ENCODE assay signal across 8 cellular contexts in genomic region chr2:128473175-128474013, GRCh38.
A peak's percentile ranks its signal among the peaks of the same experiment; 100 is the strongest.
DNase-seq lines count a peak whose midpoint lies in the region; ATAC-seq and TF ChIP-seq lines count a peak whose summit lies in the region.

No MANE protein-coding gene starts in this region.

- TF ChIP-seq CTCF in fibroblast of pulmonary artery (IDR thresholded peaks at IDR 0.05; ENCODE audit: low read length, missing control alignments) (no peak), MM.1S (IDR thresholded peaks at IDR 0.05; ENCODE audit: low read length) (no peak)

- no peak overlapping the region for H2AFZ ChIP-seq in MM.1S (ENCODE audit: low read length)

- H3F3A ChIP-seq in MM.1S (ENCODE audit: insufficient read depth, low read length) = no peaks in the 10 kb centered on the region

- H3K27me3 ChIP-seq in MM.1S (replicated peaks; ENCODE audit: insufficient read depth, low read length) = no peaks in the 10 kb centered on the region

- H3K4me1 Mint-ChIP-seq in T-cell = peaks cover 5 to 12% (median 5%) of the 10 kb centered on the region in 3 donors

- peak overlapping the region in 1 of 3 donors; percentile 63 for H3K4me3 Mint-ChIP-seq in T-cell

- no peaks in the 10 kb centered on the region for H3K4me1 ChIP-seq in MM.1S (ENCODE audit: low read length)

- peaks cover 6 to 31% of the 10 kb centered on the region in 2 donors for H3K27me3 Mint-ChIP-seq in T-cell

- H3K27ac ChIP-seq in MM.1S (ENCODE audit: low read length) = no peak overlapping the region

- H3K4me2 ChIP-seq in MM.1S (ENCODE audit: low read depth, low read length) = no peak overlapping the region

- POLR2A ChIA-PET in T-cell (lab: Charles Lee) = no interaction called here

- H3K79me2 ChIP-seq in MM.1S (ENCODE audit: low read length) = no peaks in the 10 kb centered on the region

- no peaks in the 10 kb centered on the region for H4K20me1 ChIP-seq in MM.1S (ENCODE audit: insufficient read depth, low read length)

- no peaks in the 10 kb centered on the region for H3K36me3 Mint-ChIP-seq in T-cell

- DNase-seq in T-cell = peak in 1 of 34 experiments; percentile 11
- DNase-seq in fibroblast of pulmonary artery (ENCODE audit: low read depth) = peak; percentile 77
- DNase-seq in sciatic nerve (ENCODE audit: low spot score) = no peak
- DNase-seq in MM.1S = no peak
- DNase-seq in NCI-H2171 (lab: John Stamatoyannopoulos, UW) = no peak

- intact Hi-C loops in sciatic nerve (cut with DNase I) = no loop called here

- ATAC-seq in GM18511 (IDR thresholded peaks at IDR 0.05; ENCODE audit: unreplicated experiment) = peak; percentile 94
- ATAC-seq in HG02884 (IDR thresholded peaks at IDR 0.05; ENCODE audit: unreplicated experiment) = peak; percentile 73
- peak; percentile 32 to 44 (median 38) for ATAC-seq in T-cell (replicated peaks in 1 of 4)
- peak; percentile 74 for ATAC-seq in sciatic nerve
- no peak for ATAC-seq in GM18520 (IDR thresholded peaks at IDR 0.05; ENCODE audit: unreplicated experiment)

- no peaks in the 10 kb centered on the region for H3K9me3 ChIP-seq in MM.1S (replicated peaks; ENCODE audit: insufficient read depth, low read length)

- peak overlapping the region; percentile 27 for H3K4me3 ChIP-seq in fibroblast of pulmonary artery (replicated peaks; ENCODE audit: low read depth, low read length)
- no peak overlapping the region for H3K4me3 ChIP-seq in MM.1S (ENCODE audit: low read length)

- CTCF ChIA-PET in T-cell (lab: Charles Lee) = no interaction called here

- peaks cover 0 to 13% (median 8%) of the 10 kb centered on the region in 3 donors for H3K9me3 Mint-ChIP-seq in T-cell

- peak overlapping the region in 1 of 2 donors; percentile 44 for H3K27ac Mint-ChIP-seq in T-cell

- H3K9me2 ChIP-seq in MM.1S (replicated peaks; ENCODE audit: insufficient read depth, low read length) = no peaks in the 10 kb centered on the region

- H3K36me3 ChIP-seq in MM.1S (replicated peaks; ENCODE audit: insufficient read depth, low read length) = no peaks in the 10 kb centered on the region

- H3K9ac ChIP-seq in MM.1S (ENCODE audit: low read length) = no peak overlapping the region
